8 cellular contexts compared by ENCODE assay signal in the genomic region with DNA sequence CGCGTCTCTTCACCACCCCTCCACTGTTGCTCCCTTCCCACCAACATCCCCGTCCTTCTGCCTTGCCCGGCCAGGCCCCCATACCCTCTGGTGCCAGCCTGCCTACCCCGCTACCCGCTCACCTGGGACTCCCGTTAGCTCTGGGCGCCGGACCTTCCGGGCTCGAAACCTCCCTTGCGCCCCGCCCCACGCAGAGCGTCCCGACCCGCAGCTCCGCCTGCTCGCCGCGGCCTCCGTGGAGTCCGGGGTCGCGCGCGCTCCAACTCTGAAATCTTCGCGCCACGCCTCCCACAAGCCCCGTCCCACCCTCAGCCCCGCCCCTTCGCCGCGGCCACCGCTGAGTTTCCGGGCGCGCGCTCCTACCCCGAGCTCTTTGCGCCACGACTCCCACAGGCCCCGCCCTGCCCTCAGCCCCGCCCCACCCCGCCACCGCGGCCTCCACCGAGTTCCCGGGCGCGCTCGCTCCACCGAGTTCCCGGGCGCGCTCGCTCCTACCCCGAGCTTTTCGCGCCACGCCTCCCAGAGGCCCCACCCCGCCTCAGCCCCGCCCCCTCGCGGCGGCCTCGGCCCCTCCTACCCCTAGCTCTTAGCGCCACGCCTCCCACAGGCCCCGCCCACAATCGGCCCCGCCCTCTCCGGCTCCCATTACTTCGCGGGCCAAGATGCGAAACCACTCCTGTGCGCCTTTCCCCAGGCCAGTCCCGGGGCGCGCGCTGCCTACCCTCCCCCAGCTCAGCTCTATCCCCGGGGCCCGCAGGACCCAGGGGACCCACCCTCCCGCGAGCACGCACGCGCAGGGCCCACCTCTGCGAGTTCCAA. TPM values are rescaled to one million over a fixed set of nuclear protein-coding genes. Genes with fewer than 3 reads are reported as not detected.
DNase-seq lines count a peak whose midpoint lies in the region; ATAC-seq and TF ChIP-seq lines count a peak whose summit lies in the region.

A gene (minus strand): TSS at position 267 of the 819 bp plus-strand sequence. CDS start 5,617 bp downstream, outside the sequence.

- H3K36me3 Mint-ChIP-seq in brain, result peaks cover 9% of the 10 kb centered on the region

- H3K27ac Mint-ChIP-seq in brain, result peak within 1 kb of the TSS; percentile 92 to 97 (median 95)

- H3K4me1 Mint-ChIP-seq in brain, result peaks cover 72% of the 10 kb centered on the region

- ATAC-seq in GM18858 (IDR thresholded peaks at IDR 0.05; ENCODE audit: unreplicated experiment) (peak; percentile 50), HG03066 (IDR thresholded peaks at IDR 0.05; ENCODE audit: low read depth, unreplicated experiment) (peak; percentile 57)

- DNase-seq in A172 (ENCODE audit: low spot score) (peak; percentile 81), NCI-H2107 treated with DMSO at 0.1 percent for 48 hours (lab: John Stamatoyannopoulos, UW; ENCODE audit: unreplicated experiment) (peak; percentile 98), UCSD-AML1 (lab: John Stamatoyannopoulos, UW; ENCODE audit: unreplicated experiment) (peak; percentile 100), skeletal muscle cell (ENCODE audit: low read depth) (peak; percentile 81)

- H3K4me3 Mint-ChIP-seq in brain, result peak within 1 kb of the TSS; percentile 94 to 98 (median 95)

- H3K27me3 Mint-ChIP-seq in brain, result peaks cover 3% of the 10 kb centered on the region

- no peaks in the 10 kb centered on the region for H3K9me3 Mint-ChIP-seq in brain

- TF ChIP-seq CTCF in brain (conservative IDR thresholded peaks at IDR 0.05), result no peak

- H3K4me3 ChIP-seq in iPS-11a (ENCODE audit: low read depth, low read length) (peak within 1 kb of the TSS; percentile 80), skeletal muscle cell (ENCODE audit: low read depth, low read length) (peak within 1 kb of the TSS; percentile 82)

RNA-seq across cellular contexts. Expression of the gene that starts here (rescaled TPM):
- 48.2 and 69.7 TPM in 2 replicates for total RNA-seq in A172 (2014; rRNA removed; shearing (Covaris generic))
- 32.2 TPM for polyA plus RNA-seq in brain (ENCODE audit: insufficient read depth, low read depth, low replicate concordance)

Comparison
In these comparisons a context has a peak if more than half of its experiments do, and no peak if none do; other contexts are left out.
1. Peak in every context shown above with its lines: DNase-seq, ATAC-seq and H3K4me3 ChIP-seq.